Comparison of ENCODE assay signal across 12 cellular contexts in the genomic region with DNA sequence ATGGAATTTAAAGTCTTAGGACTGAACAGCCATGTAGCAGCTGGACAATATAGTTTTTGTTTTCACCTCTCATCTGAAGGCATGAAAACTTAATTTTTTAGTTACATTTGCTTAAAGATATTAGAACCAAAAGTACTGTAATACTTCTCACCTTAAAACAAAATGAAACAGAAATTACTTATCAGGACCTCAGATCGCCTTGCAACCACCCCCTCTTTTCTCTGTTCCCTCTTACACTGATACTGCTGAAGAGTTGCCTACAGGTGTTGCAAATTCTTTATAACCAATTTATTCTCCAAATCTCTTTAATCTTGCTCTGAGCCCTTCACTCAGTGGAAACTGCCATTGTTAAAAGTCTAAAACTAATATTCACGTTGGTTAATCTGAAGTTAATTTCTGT.
DNase-seq lines count a peak whose midpoint lies in the region; ATAC-seq, FAIRE-seq and TF ChIP-seq lines count a peak whose summit lies in the region.
"Had no signal": no experiment of that assay in that cellular context is flagged by ENCODE, and none has a peak within 500 bp of the region (broad histone marks: within the 10 kb centered on the region; RNA-seq: fewer than 3 reads in every experiment).

No MANE protein-coding gene starts in this region.

- H3K4me3 ChIP-seq in GM12865 (ENCODE audit: low read depth, low read length): no peak overlapping the region
- no peak overlapping the region for H3K4me3 ChIP-seq in aorta (ENCODE audit: low read length in 2 of 2)
- no peak overlapping the region for H3K4me3 ChIP-seq in HAP-1
- H3K4me3 ChIP-seq: upper lobe of left lung had no signal

- H3K27me3 ChIP-seq in aorta (ENCODE audit: control insufficient read depth in 1 of 2, insufficient read depth in 2 of 2, low read length in 1 of 2): no peaks in the 10 kb centered on the region
- no peaks in the 10 kb centered on the region for H3K27me3 ChIP-seq in HAP-1 (ENCODE audit: low read depth)
- H3K27me3 ChIP-seq: upper lobe of left lung had no signal

- no peaks in the 10 kb centered on the region for H3K36me3 ChIP-seq in aorta (ENCODE audit: control insufficient read depth in 1 of 2, insufficient read depth in 2 of 2, low read length in 1 of 2)
- no peaks in the 10 kb centered on the region; the same call in 1 of the 2 replicates for H3K36me3 ChIP-seq in HAP-1 (replicated peaks)
- H3K36me3 ChIP-seq: upper lobe of left lung had no signal

- intact Hi-C loops in aorta (cut with DNase I): no loop called here

- H3K4me1 ChIP-seq in aorta (ENCODE audit: control insufficient read depth in 1 of 2, insufficient read depth in 2 of 2, low read length in 2 of 2): no peaks in the 10 kb centered on the region
- H3K4me1 ChIP-seq in HAP-1: no peaks in the 10 kb centered on the region
- H3K4me1 ChIP-seq: upper lobe of left lung had no signal

- H3K9me3 ChIP-seq in aorta (ENCODE audit: control insufficient read depth, low read length) (no peaks in the 10 kb centered on the region), HAP-1 (no peaks in the 10 kb centered on the region)
- H3K9me3 ChIP-seq: upper lobe of left lung had no signal

- ATAC-seq in GM19328 (IDR thresholded peaks at IDR 0.05; ENCODE audit: unreplicated experiment): peak; percentile 98
- ATAC-seq in HG02571 (IDR thresholded peaks at IDR 0.05; ENCODE audit: unreplicated experiment): peak; percentile 99
- ATAC-seq in HG03135 (IDR thresholded peaks at IDR 0.05; ENCODE audit: unreplicated experiment): peak; percentile 100
- no peak for ATAC-seq in aorta (ENCODE audit: low FRiP score)

- FAIRE-seq in HTR-8/SVneo (lab: Jason Lieb, UNC): no peak

- H3K27ac ChIP-seq in aorta (ENCODE audit: low read depth in 1 of 2, low read length in 2 of 2): no peak overlapping the region
- H3K27ac ChIP-seq: upper lobe of left lung had no signal

- TF ChIP-seq CTCF in GM12865 (IDR thresholded peaks at IDR 0.05; ENCODE audit: insufficient read depth, low read depth, low read length, missing control alignments): no peak

- in situ Hi-C loops in HAP-1 (cut with MboI; ENCODE audit: low sequenced_read_pairs): no loop called here

- 88 to 89% methylated on average over 2 of the region's 2 CpGs for WGBS in aorta, 2 donors

- DNase-seq in GM12865 (ENCODE audit: low read depth): peak; percentile 41
- no peak for DNase-seq in ecto neural progenitor cell (ENCODE audit: low spot score)
- DNase-seq in HTR-8/SVneo (ENCODE audit: insufficient read length, low spot score): no peak
- DNase-seq in aorta: no peak
- DNase-seq in HAP-1 (ENCODE audit: low spot score in 2 of 2): no peak
- DNase-seq: activated gamma-delta T cell treated with Interleukin-2 at 50 U/mL for 16 hours, DMS 273 treated with DMSO at 0.1 percent for 48 hours, NCI-H1930, upper lobe of left lung had no signal
